Comparison of ENCODE assay signal across 8 cellular contexts in genomic region chr14:58426819-58427288, GRCh38. TPM values are rescaled to one million over a fixed set of nuclear protein-coding genes. Genes with fewer than 3 reads are reported as not detected.
DNase-seq lines count a peak whose midpoint lies in the region; ATAC-seq and TF ChIP-seq lines count a peak whose summit lies in the region.

No MANE protein-coding gene starts in this region.

- peak overlapping the region; percentile 90 for H3K4me3 Mint-ChIP-seq in T-helper 1 cell treated with Interleukin-12 subunit alpha and Interleukin-12 subunit beta and Interleukin-4 antibody, amounts not matched to agents 30 μg/mL and 1 μg/mL, for 36 hours

- peak; percentile 71 for DNase-seq in ELR (ENCODE audit: low read depth)
- DNase-seq in HAP-1 (ENCODE audit: low spot score in 2 of 2) = peak; percentile 68 to 76
- peak; percentile 67 to 96 (median 90) for DNase-seq in NCI-H1417 (lab: John Stamatoyannopoulos, UW)
- no peak for DNase-seq in iPS DF 6.9 (ENCODE audit: low read depth, low spot score)
- DNase-seq in gastrocnemius medialis = peak; percentile 30 to 45
- DNase-seq in inferior parietal cortex (ENCODE audit: extremely low spot score) = no peak

- H3K36me3 Mint-ChIP-seq in T-helper 1 cell treated with Interleukin-12 subunit alpha and Interleukin-12 subunit beta and Interleukin-4 antibody, amounts not matched to agents 30 μg/mL and 1 μg/mL, for 36 hours (ENCODE audit: low read depth) = peaks cover 13% of the 10 kb centered on the region

- TF ChIP-seq CTCF in gastrocnemius medialis (IDR thresholded peaks at IDR 0.05 in 4 of 5, conservative IDR thresholded peaks at IDR 0.05 in 1 of 5) = no peak

- H3K27ac ChIP-seq in angular gyrus (ENCODE audit: low read depth, low read length) (peak overlapping the region; percentile 88), iPS DF 6.9 (ENCODE audit: low read length) (no peak overlapping the region), gastrocnemius medialis (peak overlapping the region; percentile 87 to 97 (median 91))

- H3K4me1 ChIP-seq in HAP-1 (peaks cover 4% of the 10 kb centered on the region; the same call in 1 of the 2 replicates), iPS DF 6.9 (ENCODE audit: control insufficient read depth, insufficient read depth, low read length) (no peaks in the 10 kb centered on the region), gastrocnemius medialis (peaks cover 27 to 34% of the 10 kb centered on the region in 2 donors)

- no peak for TF ChIP-seq POLR2A in gastrocnemius medialis (IDR thresholded peaks at IDR 0.05)

- intact Hi-C loops in gastrocnemius medialis (cut with DNase I; ENCODE audit: low total_unique reads) = loop anchor here (2.0 to 10.0 kb wide), 3 partner anchors 128 to 222 kb away; partner anchors contain the start of genes ACTR10, ARID4A and PSMA3

- WGBS in iPS DF 6.9 (ENCODE audit: insufficient coverage, insufficient read length) = no CpG with 5 or more reads among the region's 31 CpGs

- peak; percentile 72 to 73 for ATAC-seq in gastrocnemius medialis

- peak overlapping the region; percentile 95 for H3K27ac Mint-ChIP-seq in T-helper 1 cell treated with Interleukin-12 subunit alpha and Interleukin-12 subunit beta and Interleukin-4 antibody, amounts not matched to agents 30 μg/mL and 1 μg/mL, for 36 hours

- H3K36me3 ChIP-seq in HAP-1 (replicated peaks) (peaks cover 28% of the 10 kb centered on the region), iPS DF 6.9 (ENCODE audit: control insufficient read depth, insufficient read depth, low read length) (no peaks in the 10 kb centered on the region; the same call in 1 of the 2 replicates), gastrocnemius medialis (peaks cover 0 to 32% of the 10 kb centered on the region in 2 donors)

- H3K9me3 ChIP-seq in HAP-1 (no peaks in the 10 kb centered on the region), iPS DF 6.9 (ENCODE audit: control insufficient read depth, insufficient read depth, low read length) (no peaks in the 10 kb centered on the region), gastrocnemius medialis (no peaks in the 10 kb centered on the region)

- peaks cover 26% of the 10 kb centered on the region for H3K4me1 Mint-ChIP-seq in T-helper 1 cell treated with Interleukin-12 subunit alpha and Interleukin-12 subunit beta and Interleukin-4 antibody, amounts not matched to agents 30 μg/mL and 1 μg/mL, for 36 hours (ENCODE audit: low read depth)

- in situ Hi-C loops in HAP-1 (cut with MboI; ENCODE audit: low sequenced_read_pairs) = no loop called here
- in situ Hi-C loops in gastrocnemius medialis (cut with MboI; ENCODE audit: low sequenced_read_pairs in 4 of 4) = no loop called here

- H3K27me3 Mint-ChIP-seq in T-helper 1 cell treated with Interleukin-12 subunit alpha and Interleukin-12 subunit beta and Interleukin-4 antibody, amounts not matched to agents 30 μg/mL and 1 μg/mL, for 36 hours (ENCODE audit: low read depth) = no peaks in the 10 kb centered on the region

- H3K4me3 ChIP-seq in HAP-1 = peak overlapping the region; percentile 66
- peak overlapping the region; percentile 80 for H3K4me3 ChIP-seq in iPS DF 6.9 (ENCODE audit: low read length)
- peak overlapping the region; percentile 62 to 98 (median 84) for H3K4me3 ChIP-seq in gastrocnemius medialis

- H3K9me3 Mint-ChIP-seq in T-helper 1 cell treated with Interleukin-12 subunit alpha and Interleukin-12 subunit beta and Interleukin-4 antibody, amounts not matched to agents 30 μg/mL and 1 μg/mL, for 36 hours = no peaks in the 10 kb centered on the region

- H3K27me3 ChIP-seq in HAP-1 (ENCODE audit: low read depth) (no peaks in the 10 kb centered on the region), iPS DF 6.9 (ENCODE audit: control insufficient read depth, insufficient read depth, low read length) (no peaks in the 10 kb centered on the region), gastrocnemius medialis (no peaks in the 10 kb centered on the region)

RNA-seq across cellular contexts. Expression of gene TIMM9, which starts 0.5 kb away (rescaled TPM):
- 100 to 1,000 TPM in 2 of 4 donors, 10 to 100 TPM in 2; 46.2 to 110 (median 86.8) TPM for total RNA-seq in gastrocnemius medialis

RNA-seq across cellular contexts. Expression of gene KIAA0586, which starts 0.7 kb away (rescaled TPM):
- 10 to 100 TPM; 10.0 to 13.9 (median 11.9) TPM for total RNA-seq in gastrocnemius medialis

RNA-seq across cellular contexts. Expression of gene TOMM20L, which starts 31.1 kb away (rescaled TPM):
- total RNA-seq in gastrocnemius medialis = not detected

Comparison
In these comparisons a context has a peak if more than half of its experiments do, and no peak if none do; other contexts are left out.
1. DNase-seq: peak in ELR (single experiment), HAP-1 (2 of 2), NCI-H1417 (3 of 3) and gastrocnemius medialis (2 of 2); none in iPS DF 6.9 (single experiment) and inferior parietal cortex (single experiment).
2. Peak in every context shown above with its lines, with median percentiles within 50 percentile points of each other: H3K4me3 ChIP-seq.